Comparison of ENCODE assay signal across 3 cellular contexts in the genomic region with DNA sequence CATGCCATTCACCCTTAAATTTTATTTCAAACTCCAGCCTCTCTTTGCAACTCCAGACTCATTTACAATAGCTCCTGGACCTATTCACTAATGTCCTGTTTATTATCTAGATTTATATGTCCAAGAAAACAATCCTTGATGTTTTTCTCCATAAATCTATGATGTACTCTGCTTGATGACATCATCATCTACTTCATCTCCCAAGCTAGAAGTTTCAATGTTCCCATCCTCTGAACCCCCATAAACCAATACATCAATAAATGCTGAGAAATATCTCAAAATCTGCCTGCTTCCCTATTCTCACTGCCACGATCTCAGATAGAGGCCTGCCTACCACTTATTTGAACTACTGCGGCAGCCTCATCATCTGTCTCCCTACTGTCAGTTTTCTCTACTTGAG.
A peak's percentile ranks its signal among the peaks of the same experiment; 100 is the strongest.
TF ChIP-seq lines count a peak whose summit lies in the region.

No MANE protein-coding gene starts in this region.

TF ChIP-seq in HEK293, 187 proteins besides CTCF, POLR2A, EP300 and RAD21:
- no peak for TF ChIP-seq ZNF548 (tag by site-specific recombination; IDR thresholded peaks at IDR 0.05)
- TF ChIP-seq, protein P1, sequence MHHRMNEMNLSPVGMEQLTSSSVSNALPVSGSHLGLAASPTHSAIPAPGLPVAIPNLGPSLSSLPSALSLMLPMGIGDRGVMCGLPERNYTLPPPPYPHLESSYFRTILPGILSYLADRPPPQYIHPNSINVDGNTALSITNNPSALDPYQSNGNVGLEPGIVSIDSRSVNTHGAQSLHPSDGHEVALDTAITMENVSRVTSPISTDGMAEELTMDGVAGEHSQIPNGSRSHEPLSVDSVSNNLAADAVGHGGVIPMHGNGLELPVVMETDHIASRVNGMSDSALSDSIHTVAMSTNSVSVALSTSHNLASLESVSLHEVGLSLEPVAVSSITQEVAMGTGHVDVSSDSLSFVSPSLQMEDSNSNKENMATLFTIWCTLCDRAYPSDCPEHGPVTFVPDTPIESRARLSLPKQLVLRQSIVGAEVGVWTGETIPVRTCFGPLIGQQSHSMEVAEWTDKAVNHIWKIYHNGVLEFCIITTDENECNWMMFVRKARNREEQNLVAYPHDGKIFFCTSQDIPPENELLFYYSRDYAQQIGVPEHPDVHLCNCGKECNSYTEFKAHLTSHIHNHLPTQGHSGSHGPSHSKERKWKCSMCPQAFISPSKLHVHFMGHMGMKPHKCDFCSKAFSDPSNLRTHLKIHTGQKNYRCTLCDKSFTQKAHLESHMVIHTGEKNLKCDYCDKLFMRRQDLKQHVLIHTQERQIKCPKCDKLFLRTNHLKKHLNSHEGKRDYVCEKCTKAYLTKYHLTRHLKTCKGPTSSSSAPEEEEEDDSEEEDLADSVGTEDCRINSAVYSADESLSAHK (tag by site-specific recombination; IDR thresholded peaks at IDR 0.05): peak; percentile 87
- TF ChIP-seq, protein P2, sequence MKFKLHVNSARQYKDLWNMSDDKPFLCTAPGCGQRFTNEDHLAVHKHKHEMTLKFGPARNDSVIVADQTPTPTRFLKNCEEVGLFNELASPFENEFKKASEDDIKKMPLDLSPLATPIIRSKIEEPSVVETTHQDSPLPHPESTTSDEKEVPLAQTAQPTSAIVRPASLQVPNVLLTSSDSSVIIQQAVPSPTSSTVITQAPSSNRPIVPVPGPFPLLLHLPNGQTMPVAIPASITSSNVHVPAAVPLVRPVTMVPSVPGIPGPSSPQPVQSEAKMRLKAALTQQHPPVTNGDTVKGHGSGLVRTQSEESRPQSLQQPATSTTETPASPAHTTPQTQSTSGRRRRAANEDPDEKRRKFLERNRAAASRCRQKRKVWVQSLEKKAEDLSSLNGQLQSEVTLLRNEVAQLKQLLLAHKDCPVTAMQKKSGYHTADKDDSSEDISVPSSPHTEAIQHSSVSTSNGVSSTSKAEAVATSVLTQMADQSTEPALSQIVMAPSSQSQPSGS (tag by site-specific recombination; IDR thresholded peaks at IDR 0.05; ENCODE audit: low read depth): peak; percentile 87
- peak; percentile 40; the same call in 1 of the 2 replicates for TF ChIP-seq ZNF629 (tag by site-specific recombination; IDR thresholded peaks at IDR 0.05)
TF ChIP-seq in HEK293: peak in this region for 3.

TF ChIP-seq in GM12878, 131 proteins besides CTCF, POLR2A, EP300 and RAD21:
- peak; percentile 29; the same call in 1 of the 2 replicates for TF ChIP-seq ATF7 (IDR thresholded peaks at IDR 0.05; ENCODE audit: low read depth)
- no peak for TF ChIP-seq BMI1 (IDR thresholded peaks at IDR 0.05; ENCODE audit: borderline replicate concordance)

TF ChIP-seq in endothelial cell of umbilical vein, 7 proteins besides CTCF, POLR2A, EP300 and RAD21:
- TF ChIP-seq, protein P3, sequence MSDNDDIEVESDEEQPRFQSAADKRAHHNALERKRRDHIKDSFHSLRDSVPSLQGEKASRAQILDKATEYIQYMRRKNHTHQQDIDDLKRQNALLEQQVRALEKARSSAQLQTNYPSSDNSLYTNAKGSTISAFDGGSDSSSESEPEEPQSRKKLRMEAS (IDR thresholded peaks at IDR 0.05; ENCODE audit: insufficient read depth, insufficient read length): no peak
- TF ChIP-seq POLR2AphosphoS5 (IDR thresholded peaks at IDR 0.05; ENCODE audit: insufficient read depth, low read depth, low read length) (no peak), JUN (IDR thresholded peaks at IDR 0.05; ENCODE audit: borderline replicate concordance, insufficient read depth, insufficient read length, low read depth) (peak; percentile 20)
